26 cellular contexts compared by ENCODE assay signal in the genomic region with DNA sequence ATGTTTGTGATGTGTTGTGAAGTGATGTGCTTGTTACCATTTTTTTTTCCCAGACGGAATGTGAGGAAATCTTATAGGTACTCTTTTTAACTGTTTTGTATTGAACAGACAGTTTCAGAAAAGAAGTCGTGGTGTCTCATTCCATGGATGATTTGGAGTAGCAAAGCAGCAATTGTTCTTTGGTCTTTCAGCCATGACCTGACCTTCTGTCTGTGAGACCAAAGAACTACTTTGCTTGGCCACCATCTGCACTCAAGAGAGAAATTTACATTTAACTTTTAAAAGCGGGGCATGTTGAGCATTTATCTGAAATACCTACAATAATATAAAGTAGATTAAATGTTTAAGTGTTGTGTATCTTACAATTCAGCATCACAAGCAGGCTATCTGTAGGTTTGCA.
"Had no signal": no experiment of that assay in that cellular context is flagged by ENCODE, and none has a peak within 500 bp of the region (broad histone marks: within the 10 kb centered on the region; RNA-seq: fewer than 3 reads in every experiment).

No MANE protein-coding gene starts in this region.

- H3K4me3 ChIP-seq: body of pancreas, cardiac muscle cell, colonic mucosa, gastrocnemius medialis, hepatocyte, left ventricle myocardium inferior, skin epidermis, uterus had no signal

- H3K4me1 ChIP-seq: body of pancreas, colonic mucosa, gastrocnemius medialis, left ventricle myocardium inferior, uterus had no signal

- ATAC-seq: activated CD4-positive, alpha-beta T cell treated with anti-CD3 and anti-CD28 coated beads for 36 hours; gastrocnemius medialis; sciatic nerve; T-cell had no signal

- H3K4me1 Mint-ChIP-seq: nephron had no signal

- DNase-seq: activated CD4-positive, alpha-beta T cell treated with anti-CD3 and anti-CD28 coated beads for 36 hours; activated CD4-positive, alpha-beta T cell treated with anti-CD3 and anti-CD28 coated beads, Interleukin-2, amount 50 U/mL, for 48 hours; activated CD4-positive, CD25-positive, alpha-beta regulatory T cell; activated CD8-positive, alpha-beta memory T cell treated with anti-CD3 and anti-CD28 coated beads for 24 hours; activated effector memory CD4-positive, alpha-beta T cell treated with Interleukin-2 at 50 U/mL for 16 hours; activated naive CD4-positive, alpha-beta T cell treated with Interleukin-2 at 50 U/mL for 16 hours; colonic mucosa; effector memory CD4-positive, alpha-beta T cell; erythroblast; gastrocnemius medialis; islet precursor cell; left ventricle myocardium inferior; occipital lobe; stimulated activated CD4-positive, alpha-beta T cell treated with anti-CD3 and anti-CD28 coated beads, Interleukin-12 subunit alpha, Interleukin-12 subunit beta, amount 100 ng/mL, for 4 hours; stimulated activated CD4-positive, alpha-beta T cell treated with anti-CD3 and anti-CD28 coated beads, Interleukin-4, amount 100 ng/mL, for 1 hour; T-cell; uterus had no signal

- H3K9me3 ChIP-seq: body of pancreas, colonic mucosa, gastrocnemius medialis, left ventricle myocardium inferior, uterus had no signal

- H3K27me3 ChIP-seq: body of pancreas, cardiac muscle cell, colonic mucosa, gastrocnemius medialis, hepatocyte, uterus had no signal

- H3K27me3 Mint-ChIP-seq: activated CD4-positive, alpha-beta T cell treated with anti-CD3 and anti-CD28 coated beads for 36 hours; activated naive CD8-positive, alpha-beta T cell; stimulated activated naive CD8-positive, alpha-beta T cell treated with anti-CD3 and anti-CD28 coated beads, Interleukin-15, Interleukin-2, amounts not matched to agents 100 ng/mL and 50 ng/mL, for 24 hours; T-cell; type B pancreatic cell had no signal

- H3K36me3 ChIP-seq: colonic mucosa, uterus had no signal

- H3K4me3 Mint-ChIP-seq: activated CD4-positive, alpha-beta T cell treated with anti-CD3 and anti-CD28 coated beads for 36 hours; activated naive CD8-positive, alpha-beta T cell; nephron; stimulated activated naive CD8-positive, alpha-beta T cell treated with anti-CD3 and anti-CD28 coated beads, Interleukin-15, Interleukin-2, amounts not matched to agents 100 ng/mL and 50 ng/mL, for 24 hours; T-cell; type B pancreatic cell had no signal

- H3K27ac Mint-ChIP-seq: activated CD4-positive, alpha-beta T cell treated with anti-CD3 and anti-CD28 coated beads for 36 hours; activated naive CD8-positive, alpha-beta T cell; nephron; stimulated activated naive CD8-positive, alpha-beta T cell treated with anti-CD3 and anti-CD28 coated beads, Interleukin-15, Interleukin-2, amounts not matched to agents 100 ng/mL and 50 ng/mL, for 24 hours; T-cell; type B pancreatic cell had no signal

- H3K9me3 Mint-ChIP-seq: nephron; stimulated activated naive CD8-positive, alpha-beta T cell treated with anti-CD3 and anti-CD28 coated beads, Interleukin-15, Interleukin-2, amounts not matched to agents 100 ng/mL and 50 ng/mL, for 24 hours; T-cell; type B pancreatic cell had no signal

- H3K27ac ChIP-seq: body of pancreas, cardiac muscle cell, colonic mucosa, gastrocnemius medialis, hepatocyte, left ventricle myocardium inferior, skin epidermis, uterus had no signal
